ENCODE assay signal across 8 cellular contexts in the genomic region with DNA sequence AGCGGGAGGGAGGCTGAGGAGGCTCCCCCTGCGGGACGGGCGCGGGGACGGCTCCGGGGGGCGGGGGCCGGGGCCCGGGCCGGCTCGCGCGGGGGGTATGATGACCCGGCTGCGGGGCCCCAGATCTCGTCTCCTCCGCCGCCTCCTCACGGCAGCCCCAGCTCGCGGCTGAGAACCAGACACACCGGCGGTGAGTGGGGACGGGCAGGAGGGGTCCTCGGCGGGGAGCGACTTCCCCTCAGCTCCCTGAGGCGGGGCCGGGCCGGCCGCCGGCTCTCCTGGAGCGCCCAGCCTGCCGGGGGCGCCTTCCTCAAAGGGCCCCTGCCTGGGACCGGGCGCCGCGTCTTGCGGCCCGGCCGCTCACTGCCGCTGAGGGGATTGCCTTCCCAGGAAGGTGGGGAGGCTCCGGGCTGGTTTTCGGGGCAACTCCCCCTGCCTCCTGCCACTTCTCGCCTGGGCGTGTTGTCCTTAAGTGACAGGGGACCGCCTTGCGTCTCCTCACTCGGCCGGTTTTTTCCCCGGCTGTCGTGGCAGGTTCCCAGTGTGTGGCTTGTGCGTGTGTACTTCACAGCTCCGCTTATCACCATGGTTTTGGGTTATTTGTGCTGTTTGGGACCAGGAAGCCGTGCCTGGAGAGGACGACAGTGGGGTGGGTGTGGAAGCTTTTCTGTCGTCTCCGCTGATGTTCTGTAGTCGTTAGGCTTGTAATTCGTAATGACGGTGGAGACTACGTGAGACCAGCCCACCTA. TPM values are rescaled to one million over a fixed set of nuclear protein-coding genes. Genes with fewer than 3 reads are reported as not detected.
A peak's percentile ranks its signal among the peaks of the same experiment; 100 is the strongest.
DNase-seq lines count a peak whose midpoint lies in the region; ATAC-seq and TF ChIP-seq lines count a peak whose summit lies in the region.

No MANE protein-coding gene starts in this region.

- H3K79me2 ChIP-seq in Karpas-422 (ENCODE audit: low read length) = peaks cover 52% of the 10 kb centered on the region

- ATAC-seq in GM21737 (IDR thresholded peaks at IDR 0.05; ENCODE audit: unreplicated experiment) = peak; percentile 34
- peak; percentile 41 for ATAC-seq in memory B cell (ENCODE audit: low read depth)

- H3K36me3 Mint-ChIP-seq in activated CD4-positive, alpha-beta memory T cell treated with anti-CD3 and anti-CD28 coated beads for 36 hours = peaks cover 14% of the 10 kb centered on the region
- H3K36me3 Mint-ChIP-seq in memory B cell = peaks cover 9% of the 10 kb centered on the region

- no peaks in the 10 kb centered on the region for H3K9me3 Mint-ChIP-seq in activated CD4-positive, alpha-beta memory T cell treated with anti-CD3 and anti-CD28 coated beads for 36 hours
- no peaks in the 10 kb centered on the region for H3K9me3 Mint-ChIP-seq in memory B cell

- H3K36me3 ChIP-seq in Karpas-422 (ENCODE audit: insufficient read depth, low read length) (no peaks in the 10 kb centered on the region), duodenal mucosa (ENCODE audit: control insufficient read depth in 1 of 2, insufficient read depth in 2 of 2, low read length in 2 of 2) (no peaks in the 10 kb centered on the region)

- no peak overlapping the region for H2AFZ ChIP-seq in Karpas-422 (ENCODE audit: low read length)

- no peaks in the 10 kb centered on the region for H3K27me3 ChIP-seq in Karpas-422 (ENCODE audit: low read length)
- no peaks in the 10 kb centered on the region for H3K27me3 ChIP-seq in duodenal mucosa (ENCODE audit: control insufficient read depth in 1 of 2, insufficient read depth in 2 of 2, low read length in 2 of 2)

- peak; percentile 26 for TF ChIP-seq CTCF in GM10266 (IDR thresholded peaks at IDR 0.05; ENCODE audit: control insufficient read depth, insufficient read depth, low read depth, missing control alignments)

- H3K9me3 ChIP-seq in Karpas-422 (ENCODE audit: low read length) (no peaks in the 10 kb centered on the region), duodenal mucosa (ENCODE audit: control insufficient read depth in 1 of 2, low read length in 2 of 2) (no peaks in the 10 kb centered on the region)

- no peaks in the 10 kb centered on the region for H3K9me2 ChIP-seq in Karpas-422 (replicated peaks; ENCODE audit: insufficient read depth, low read length)

- DNase-seq in GM10266 (ENCODE audit: extremely low spot score) = peak; percentile 68
- peak; percentile 77 for DNase-seq in Karpas-422
- DNase-seq in activated CD4-positive, alpha-beta memory T cell treated with anti-CD3 and anti-CD28 coated beads for 36 hours = peak; percentile 79
- DNase-seq in memory B cell (ENCODE audit: low spot score in 2 of 2) = peak; percentile 71 to 73
- peak; percentile 36 to 48 for DNase-seq in stimulated activated CD8-positive, alpha-beta memory T cell treated with anti-CD3 and anti-CD28 coated beads, Interleukin-15, amount 100 ng/mL, for 48 hours (ENCODE audit: low read depth in 2 of 2)
- no peak for DNase-seq in NCI-H446 (lab: John Stamatoyannopoulos, UW)

- H3K4me3 ChIP-seq in Karpas-422 (ENCODE audit: low read length) = peak overlapping the region; percentile 91
- peak overlapping the region; percentile 91 to 95 for H3K4me3 ChIP-seq in duodenal mucosa (ENCODE audit: low read depth in 1 of 2, low read length in 2 of 2)

- peak overlapping the region; percentile 98 for H3K27ac Mint-ChIP-seq in activated CD4-positive, alpha-beta memory T cell treated with anti-CD3 and anti-CD28 coated beads for 36 hours
- peak overlapping the region; percentile 99 for H3K27ac Mint-ChIP-seq in memory B cell

- H3K4me3 Mint-ChIP-seq in activated CD4-positive, alpha-beta memory T cell treated with anti-CD3 and anti-CD28 coated beads for 36 hours = peak overlapping the region; percentile 94
- H3K4me3 Mint-ChIP-seq in memory B cell = peak overlapping the region; percentile 99

- H3K4me2 ChIP-seq in Karpas-422 (ENCODE audit: low read depth, low read length, poor library complexity, severe bottlenecking) = peak overlapping the region; percentile 85

- intact Hi-C loops in activated CD4-positive, alpha-beta memory T cell treated with anti-CD3 and anti-CD28 coated beads for 36 hours (cut with micrococcal nuclease) = loop anchor here (1.0 to 10.0 kb wide), 12 partner anchors 10 to 974 kb away; partner anchors contain the start of genes CSDE1, DCLRE1B, MAGI3 and OLFML3

- H3K4me1 Mint-ChIP-seq in activated CD4-positive, alpha-beta memory T cell treated with anti-CD3 and anti-CD28 coated beads for 36 hours (ENCODE audit: low read depth) = peaks cover 49% of the 10 kb centered on the region
- peaks cover 40% of the 10 kb centered on the region for H3K4me1 Mint-ChIP-seq in memory B cell

- peaks cover 5% of the 10 kb centered on the region; the same call in 1 of the 2 replicates for H4K20me1 ChIP-seq in Karpas-422 (ENCODE audit: insufficient read depth, low read depth, low read length)

- H3K27ac ChIP-seq in Karpas-422 (ENCODE audit: low read length) (peak overlapping the region; percentile 75), duodenal mucosa (ENCODE audit: low read depth, low read length) (peak overlapping the region; percentile 97)

- CTCF ChIA-PET in activated CD4-positive, alpha-beta memory T cell treated with anti-CD3 and anti-CD28 coated beads for 36 hours (lab: Charles Lee) = interaction anchor here (0.5 to 4.5 kb wide), 14 partner anchors 10 to 857 kb away, joined by 3 to 54 read pairs (median 6); partner anchors contain the start of genes AP4B1, DCLRE1B, LRIG2 and RSBN1

- peak overlapping the region; percentile 76 for H3K9ac ChIP-seq in Karpas-422 (ENCODE audit: low read length)
- peak overlapping the region; percentile 94 to 96 for H3K9ac ChIP-seq in duodenal mucosa (ENCODE audit: low read depth in 1 of 2, low read length in 2 of 2)

- peaks cover 36% of the 10 kb centered on the region for H3K4me1 ChIP-seq in Karpas-422 (ENCODE audit: low read length)
- peaks cover 28 to 38% of the 10 kb centered on the region in 2 donors for H3K4me1 ChIP-seq in duodenal mucosa (ENCODE audit: control insufficient read depth in 1 of 2, insufficient read depth in 2 of 2, low read length in 2 of 2)

- POLR2A ChIA-PET in activated CD4-positive, alpha-beta memory T cell treated with anti-CD3 and anti-CD28 coated beads for 36 hours (lab: Charles Lee) = interaction anchor here (1.0 to 4.1 kb wide), 20 partner anchors 11 to 1312 kb away, joined by 3 to 137 read pairs (median 6); partner anchors contain the start of genes AP4B1, DCLRE1B, LRIG2 and RSBN1

- H3K27me3 Mint-ChIP-seq in activated CD4-positive, alpha-beta memory T cell treated with anti-CD3 and anti-CD28 coated beads for 36 hours = no peaks in the 10 kb centered on the region
- no peaks in the 10 kb centered on the region for H3K27me3 Mint-ChIP-seq in memory B cell

RNA-seq across cellular contexts. Expression of gene HIPK1, which starts 0.8 kb away (rescaled TPM):
- 25.7 and 36.0 TPM in 2 replicates for total RNA-seq in Karpas-422 (2014; rRNA removed; shearing (Covaris generic); ENCODE audit: low replicate concordance)
- total RNA-seq in activated CD4-positive, alpha-beta memory T cell treated with anti-CD3 and anti-CD28 coated beads for 36 hours = 10 to 100 TPM; 55.3 to 55.7 TPM

RNA-seq across cellular contexts. Expression of gene DCLRE1B, which starts 24.8 kb away (rescaled TPM):
- total RNA-seq in Karpas-422 (2014; rRNA removed; shearing (Covaris generic); ENCODE audit: low replicate concordance) = 7.6 and 11.3 TPM in 2 replicates
- total RNA-seq in activated CD4-positive, alpha-beta memory T cell treated with anti-CD3 and anti-CD28 coated beads for 36 hours = 10 to 100 TPM; 19.4 to 19.6 TPM

RNA-seq across cellular contexts. Expression of gene AP4B1, which starts 25.3 kb away (rescaled TPM):
- 35.3 and 64.0 TPM in 2 replicates for total RNA-seq in Karpas-422 (2014; rRNA removed; shearing (Covaris generic); ENCODE audit: low replicate concordance)
- total RNA-seq in activated CD4-positive, alpha-beta memory T cell treated with anti-CD3 and anti-CD28 coated beads for 36 hours = 10 to 100 TPM; 41.4 to 42.2 TPM

RNA-seq across cellular contexts. Expression of gene BCL2L15, which starts 42.5 kb away (rescaled TPM):
- 0.48 and 1.0 TPM in 2 replicates for total RNA-seq in Karpas-422 (2014; rRNA removed; shearing (Covaris generic); ENCODE audit: low replicate concordance)
- total RNA-seq in activated CD4-positive, alpha-beta memory T cell treated with anti-CD3 and anti-CD28 coated beads for 36 hours = under 1 TPM; 0.22 to 0.93 TPM

RNA-seq across cellular contexts. Expression of gene OLFML3, which starts 49.4 kb away (rescaled TPM):
- 0.18 and 0.26 TPM in 2 replicates for total RNA-seq in Karpas-422 (2014; rRNA removed; shearing (Covaris generic); ENCODE audit: low replicate concordance)
- under 1 TPM in 1 of 2 experiments, not detected in 1; 0.21 TPM for total RNA-seq in activated CD4-positive, alpha-beta memory T cell treated with anti-CD3 and anti-CD28 coated beads for 36 hours

Comparison
In these comparisons a context has a peak if more than half of its experiments do, and no peak if none do; other contexts are left out.
1. DNase-seq: peak in GM10266 (single experiment), Karpas-422 (single experiment), activated CD4-positive, alpha-beta memory T cell treated with anti-CD3 and anti-CD28 coated beads for 36 hours (single experiment), memory B cell (2 of 2) and stimulated activated CD8-positive, alpha-beta memory T cell treated with anti-CD3 and anti-CD28 coated beads, Interleukin-15, amount 100 ng/mL, for 48 hours (2 of 2); none in NCI-H446 (0 of 2).